2 cellular contexts compared by ENCODE assay signal in genomic region chr19:23403581-23404324, GRCh38.
TF ChIP-seq lines count a peak whose summit lies in the region.

No MANE protein-coding gene starts in this region.

TF ChIP-seq in WTC11, 78 proteins besides CTCF, POLR2A, EP300 and RAD21 (continued from another document):
- TF ChIP-seq USF2 (CRISPR knock-in tag; IDR thresholded peaks at IDR 0.05) (no peak), ZNF532 (CRISPR knock-in tag; IDR thresholded peaks at IDR 0.05; ENCODE audit: borderline replicate concordance) (no peak), E2F5 (CRISPR knock-in tag; IDR thresholded peaks at IDR 0.05) (no peak), TP53 (CRISPR knock-in tag; IDR thresholded peaks at IDR 0.05) (no peak), USF1 (CRISPR knock-in tag; IDR thresholded peaks at IDR 0.05) (no peak)

TF ChIP-seq in HepG2, 621 proteins besides CTCF, POLR2A, EP300 and RAD21 (continued from another document and continues in another):
- TF ChIP-seq TFE3 (CRISPR knock-in tag; IDR thresholded peaks at IDR 0.05) (no peak), MED1 (CRISPR knock-in tag; IDR thresholded peaks at IDR 0.05) (no peak), KLF16 (CRISPR knock-in tag; IDR thresholded peaks at IDR 0.05) (0 out of 4 replicates have a peak, but pooled peaks of 1 of the 2 experiments have one; percentile 30), NR2F1 (CRISPR knock-in tag; IDR thresholded peaks at IDR 0.05) (0 out of 4 replicates have a peak, but pooled peaks of 1 of the 2 experiments have one; percentile 38), SMC3 (IDR thresholded peaks at IDR 0.05; ENCODE audit: low read length) (peak; percentile 18; the same call in 1 of the 2 replicates), NR2C2 (CRISPR knock-in tag; IDR thresholded peaks at IDR 0.05; ENCODE audit: borderline replicate concordance) (no peak), ZNF225 (CRISPR knock-in tag; IDR thresholded peaks at IDR 0.05) (no peak), CENPBD1 (CRISPR knock-in tag; IDR thresholded peaks at IDR 0.05; ENCODE audit: borderline replicate concordance, low read depth) (no peak), STAT5B (CRISPR knock-in tag; IDR thresholded peaks at IDR 0.05) (no peak), CEBPG (CRISPR knock-in tag; IDR thresholded peaks at IDR 0.05) (no peak), ZNF280B (CRISPR knock-in tag; IDR thresholded peaks at IDR 0.05; ENCODE audit: borderline replicate concordance) (no peak), FOXO1 (CRISPR knock-in tag; IDR thresholded peaks at IDR 0.05) (peak; percentile 38; the same call in 1 of the 2 replicates), ZNF292 (CRISPR knock-in tag; IDR thresholded peaks at IDR 0.05; ENCODE audit: borderline replicate concordance, low read depth) (peak; percentile 20; the same call in 1 of the 2 replicates), AFF4 (CRISPR knock-in tag; IDR thresholded peaks at IDR 0.05) (no peak), POLR2AphosphoS5 (IDR thresholded peaks at IDR 0.05; ENCODE audit: low read depth, low read length) (no peak), MTF2 (CRISPR knock-in tag; IDR thresholded peaks at IDR 0.05; ENCODE audit: borderline replicate concordance) (no peak), ZBTB4 (CRISPR knock-in tag; IDR thresholded peaks at IDR 0.05; ENCODE audit: borderline replicate concordance) (0 out of 2 replicates have a peak, but pooled peaks have one; percentile 27), SATB2 (CRISPR knock-in tag; IDR thresholded peaks at IDR 0.05) (no peak), ZNF7 (CRISPR knock-in tag; IDR thresholded peaks at IDR 0.05) (no peak), SNAI1 (CRISPR knock-in tag; IDR thresholded peaks at IDR 0.05; ENCODE audit: borderline replicate concordance) (no peak), NFATC3 (CRISPR knock-in tag; IDR thresholded peaks at IDR 0.05) (no peak), ZNF441 (CRISPR knock-in tag; IDR thresholded peaks at IDR 0.05; ENCODE audit: borderline replicate concordance) (peak; percentile 38; the same call in 1 of the 2 replicates), THAP7 (CRISPR knock-in tag; IDR thresholded peaks at IDR 0.05) (no peak), ZNF335 (CRISPR knock-in tag; IDR thresholded peaks at IDR 0.05) (no peak), ZBTB38 (CRISPR knock-in tag; IDR thresholded peaks at IDR 0.05) (no peak), FOXO4 (CRISPR knock-in tag; conservative IDR thresholded peaks at IDR 0.05) (no peak), SOX13 (IDR thresholded peaks at IDR 0.05) (peak; percentile 52; the same call in 1 of the 2 replicates), SOX13 (CRISPR knock-in tag; conservative IDR thresholded peaks at IDR 0.05 in 1 of 2, IDR thresholded peaks at IDR 0.05 in 1 of 2) (peak in 1 of 2 experiments; percentile 95; a peak in 2 of 4 replicates), DMAP1 (CRISPR knock-in tag; IDR thresholded peaks at IDR 0.05) (no peak), ZNF251 (CRISPR knock-in tag; IDR thresholded peaks at IDR 0.05) (no peak), DMTF1 (CRISPR knock-in tag; IDR thresholded peaks at IDR 0.05) (no peak), ZBTB1 (CRISPR knock-in tag; IDR thresholded peaks at IDR 0.05; ENCODE audit: borderline replicate concordance) (no peak), ZKSCAN1 (IDR thresholded peaks at IDR 0.05; ENCODE audit: low read length) (no peak), HMGXB3 (CRISPR knock-in tag; IDR thresholded peaks at IDR 0.05; ENCODE audit: borderline replicate concordance) (no peak), ZNF530 (CRISPR knock-in tag; IDR thresholded peaks at IDR 0.05; ENCODE audit: low read depth) (no peak)
